In genomic region chr17:75633484-75634375, GRCh38 we compare ENCODE assay signal across 8 cellular contexts. TPM values are rescaled to one million over a fixed set of nuclear protein-coding genes. Genes with fewer than 3 reads are reported as not detected.
A peak's percentile ranks its signal among the peaks of the same experiment; 100 is the strongest.
DNase-seq lines count a peak whose midpoint lies in the region; ATAC-seq and TF ChIP-seq lines count a peak whose summit lies in the region.

No MANE protein-coding gene starts in this region.

- H3K27ac ChIP-seq in DND-41 (ENCODE audit: low read length) (no peak overlapping the region), MM.1S (ENCODE audit: low read length) (peak overlapping the region; percentile 62; the same call in 1 of the 2 replicates), adrenal gland (peak overlapping the region in 4 of 5 donors; percentile 51 to 80 (median 70)), parathyroid adenoma (peak overlapping the region; percentile 93), vagina (peak overlapping the region; percentile 89)

- H3K9me3 ChIP-seq in DND-41 (ENCODE audit: insufficient read depth, low read length, severe bottlenecking) (no peaks in the 10 kb centered on the region), MM.1S (replicated peaks; ENCODE audit: insufficient read depth, low read length) (no peaks in the 10 kb centered on the region), adrenal gland (replicated peaks in 1 of 3) (no peaks in the 10 kb centered on the region), parathyroid adenoma (ENCODE audit: control insufficient read depth, low read length) (no peaks in the 10 kb centered on the region), vagina (no peaks in the 10 kb centered on the region)

- H3F3A ChIP-seq in MM.1S (ENCODE audit: insufficient read depth, low read length): no peaks in the 10 kb centered on the region

- H3K36me3 ChIP-seq in DND-41 (ENCODE audit: insufficient read depth, low read length) (peaks cover 20% of the 10 kb centered on the region), MM.1S (replicated peaks; ENCODE audit: insufficient read depth, low read length) (no peaks in the 10 kb centered on the region), adrenal gland (replicated peaks in 1 of 2) (no peaks in the 10 kb centered on the region), parathyroid adenoma (ENCODE audit: control insufficient read depth, insufficient read depth, low read length) (no peaks in the 10 kb centered on the region), vagina (no peaks in the 10 kb centered on the region)

- TF ChIP-seq CTCF in DND-41 (IDR thresholded peaks at IDR 0.05; ENCODE audit: borderline replicate concordance, extremely low read depth, low read length, poor library complexity, severe bottlenecking) (peak; percentile 69), MM.1S (IDR thresholded peaks at IDR 0.05; ENCODE audit: low read length) (peak; percentile 56), adrenal gland (IDR thresholded peaks at IDR 0.05) (peak; percentile 30 to 53 (median 48)), parathyroid adenoma (IDR thresholded peaks at IDR 0.05) (peak; percentile 79), vagina (IDR thresholded peaks at IDR 0.05) (peak; percentile 18 to 52 (median 33))

- TF ChIP-seq POLR2A in adrenal gland (IDR thresholded peaks at IDR 0.05): no peak
- no peak for TF ChIP-seq POLR2A in vagina (IDR thresholded peaks at IDR 0.05)

- H3K4me2 ChIP-seq in DND-41 (ENCODE audit: insufficient read depth, low read length) (peak overlapping the region; percentile 29; the same call in 1 of the 2 replicates), MM.1S (ENCODE audit: low read depth, low read length) (peak overlapping the region; percentile 43; the same call in 1 of the 2 replicates), parathyroid adenoma (ENCODE audit: low read length) (peak overlapping the region; percentile 65)

- ATAC-seq in DND-41 (ENCODE audit: insufficient read depth, low read depth) (peak; percentile 78), Right ventricle myocardium inferior (peak; percentile 69), GM19467 (IDR thresholded peaks at IDR 0.05; ENCODE audit: unreplicated experiment) (no peak)

- H3K79me2 ChIP-seq in DND-41 (ENCODE audit: insufficient read depth, low read length) (no peaks in the 10 kb centered on the region), MM.1S (ENCODE audit: low read length) (no peaks in the 10 kb centered on the region), parathyroid adenoma (peaks cover 2% of the 10 kb centered on the region)

- peaks cover 25% of the 10 kb centered on the region for H4K20me1 ChIP-seq in DND-41 (ENCODE audit: insufficient read depth, low read length)
- H4K20me1 ChIP-seq in MM.1S (ENCODE audit: insufficient read depth, low read length): no peaks in the 10 kb centered on the region

- DNase-seq in DND-41: peak; percentile 78
- peak; percentile 72 for DNase-seq in MM.1S
- DNase-seq in SHP77 treated with DMSO at 0.1 percent for 48 hours (lab: John Stamatoyannopoulos, UW): peak; percentile 85
- DNase-seq in adrenal gland: peak; percentile 88 to 97 (median 94)
- DNase-seq in Right ventricle myocardium inferior (ENCODE audit: missing footprints): peak; percentile 92
- peak in 1 of 2 donors; percentile 93 for DNase-seq in vagina (ENCODE audit: extremely low spot score in 2 of 2)

- intact Hi-C loops in adrenal gland (cut with DNase I) (loop anchor here in 1 of 2 donors (5.0 kb wide), 1 partner anchor 114 kb away; no protein-coding TSS in a partner anchor), Right ventricle myocardium inferior (cut with DNase I) (loop anchor here (1.0 to 2.0 kb wide), 2 partner anchors 61 to 116 kb away; no protein-coding TSS in a partner anchor), vagina (cut with DNase I) (loop anchor here (5.0 kb wide), 1 partner anchor 119 kb away; no protein-coding TSS in a partner anchor)

- no peaks in the 10 kb centered on the region for H3K27me3 ChIP-seq in DND-41 (ENCODE audit: insufficient read depth, low read length, poor library complexity)
- no peaks in the 10 kb centered on the region for H3K27me3 ChIP-seq in MM.1S (replicated peaks; ENCODE audit: insufficient read depth, low read length)
- no peaks in the 10 kb centered on the region for H3K27me3 ChIP-seq in adrenal gland
- no peaks in the 10 kb centered on the region for H3K27me3 ChIP-seq in parathyroid adenoma (ENCODE audit: control insufficient read depth, insufficient read depth, low read length)
- no peaks in the 10 kb centered on the region for H3K27me3 ChIP-seq in vagina

- peaks cover 12% of the 10 kb centered on the region for H3K4me1 ChIP-seq in DND-41 (ENCODE audit: insufficient read depth, low read length)
- H3K4me1 ChIP-seq in MM.1S (ENCODE audit: low read length): peaks cover 13% of the 10 kb centered on the region
- peaks cover 14 to 18% of the 10 kb centered on the region in 2 donors for H3K4me1 ChIP-seq in adrenal gland (replicated peaks in 1 of 2)
- H3K4me1 ChIP-seq in parathyroid adenoma: peaks cover 16% of the 10 kb centered on the region
- H3K4me1 ChIP-seq in vagina: peaks cover 25% of the 10 kb centered on the region

- no peaks in the 10 kb centered on the region for H3K9me2 ChIP-seq in MM.1S (replicated peaks; ENCODE audit: insufficient read depth, low read length)

- H3K4me3 ChIP-seq in DND-41 (ENCODE audit: low read depth in 1 of 2, low read length in 2 of 2) (no peak overlapping the region), MM.1S (ENCODE audit: low read length) (no peak overlapping the region), adrenal gland (no peak overlapping the region), parathyroid adenoma (ENCODE audit: low read depth, low read length) (no peak overlapping the region), vagina (peak overlapping the region; percentile 10 to 36)

- H3K9ac ChIP-seq in DND-41 (ENCODE audit: low read depth, low read length) (no peak overlapping the region), MM.1S (ENCODE audit: low read length) (peak overlapping the region; percentile 49), parathyroid adenoma (no peak overlapping the region)

- H2AFZ ChIP-seq in DND-41 (ENCODE audit: low read depth, low read length) (no peak overlapping the region), MM.1S (ENCODE audit: low read length) (peak overlapping the region; percentile 59), parathyroid adenoma (peak overlapping the region; percentile 79)

- 12 to 21% (median 16%) methylated on average over 15 to 28 of the region's 28 CpGs for WGBS in adrenal gland, 4 donors

RNA-seq across cellular contexts. Expression of gene SMIM5, which starts 0.5 kb away (rescaled TPM):
- total RNA-seq in adrenal gland: 1 to 10 TPM in 1 of 8 donors, under 1 TPM in 3, not detected in 4; 0.17 to 1.1 (median 0.67) TPM
- 1 to 10 TPM in 2 of 3 donors, under 1 TPM in 1; 0.13 to 2.6 (median 1.7) TPM for polyA plus RNA-seq in adrenal gland
- 11.4 TPM for total RNA-seq in Right ventricle myocardium inferior
- total RNA-seq in vagina: 2.2 TPM

RNA-seq across cellular contexts. Expression of gene RECQL5, which starts 33.2 kb away (rescaled TPM):
- total RNA-seq in adrenal gland (10 to 100 TPM; 13.9 to 49.6 (median 32.9) TPM), Right ventricle myocardium inferior (15.9 TPM), vagina (44.0 TPM)
- polyA plus RNA-seq in adrenal gland: 100 to 1,000 TPM in 1 of 3 donors, 10 to 100 TPM in 2; 11.2 to 188 (median 64.9) TPM

RNA-seq across cellular contexts. Expression of gene SAP30BP, which starts 33.4 kb away (rescaled TPM):
- 100 to 1,000 TPM in 1 of 8 donors, 10 to 100 TPM in 7; 45.3 to 100 (median 61.5) TPM for total RNA-seq in adrenal gland
- polyA plus RNA-seq in adrenal gland: 100 to 1,000 TPM in 2 of 3 donors, 10 to 100 TPM in 1; 73.4 to 130 (median 121) TPM
- total RNA-seq in Right ventricle myocardium inferior: 47.4 TPM
- 79.1 TPM for total RNA-seq in vagina

RNA-seq across cellular contexts. Expression of gene MYO15B, which starts 46.1 kb away (rescaled TPM):
- total RNA-seq in adrenal gland: 100 to 1,000 TPM in 1 of 8 donors, 10 to 100 TPM in 7; 20.5 to 128 (median 51.3) TPM
- polyA plus RNA-seq in adrenal gland: 100 to 1,000 TPM in 2 of 3 donors, 1 to 10 TPM in 1; 6.2 to 455 (median 157) TPM
- total RNA-seq in Right ventricle myocardium inferior: 43.7 TPM
- total RNA-seq in vagina: 160 TPM

Comparison
In these comparisons a context has a peak if more than half of its experiments do, and no peak if none do; other contexts are left out.
1. H3K4me3 ChIP-seq: peak in vagina (2 of 2); none in DND-41 (0 of 2), MM.1S (single experiment), adrenal gland (0 of 4) and parathyroid adenoma (single experiment).
2. Peak in every context shown above with its lines, with median percentiles within 50 percentile points of each other: H3K4me2 ChIP-seq and CTCF ChIP-seq.